9 cellular contexts compared by ENCODE assay signal in genomic region chr1:235079443-235079967, GRCh38. TPM values are rescaled to one million over a fixed set of nuclear protein-coding genes. Genes with fewer than 3 reads are reported as not detected.
DNase-seq lines count a peak whose midpoint lies in the region; ATAC-seq and TF ChIP-seq lines count a peak whose summit lies in the region.
"Had no signal": no experiment of that assay in that cellular context is flagged by ENCODE, and none has a peak within 500 bp of the region (broad histone marks: within the 10 kb centered on the region; RNA-seq: fewer than 3 reads in every experiment).

No MANE protein-coding gene starts in this region.

- H2AFZ ChIP-seq in OCI-LY7 (ENCODE audit: low read length): peak overlapping the region; percentile 28; the same call in 1 of the 2 replicates

- H3K4me3 Mint-ChIP-seq in chondrocyte (ENCODE audit: unreplicated experiment): no peak overlapping the region

- H3K27ac ChIP-seq in OCI-LY7 (ENCODE audit: low read depth, low read length, poor library complexity, severe bottlenecking): peak overlapping the region; percentile 9
- peak overlapping the region; percentile 25 to 33 for H3K27ac ChIP-seq in thoracic aorta

- intact Hi-C loops in OCI-LY7 (cut with micrococcal nuclease; ENCODE audit: unreplicated experiment): loop anchor here (1.0 to 2.0 kb wide), 2 partner anchors 101 to 117 kb away; no protein-coding TSS in a partner anchor

- H3K4me3 ChIP-seq in OCI-LY7 (ENCODE audit: low read depth, low read length, poor library complexity, severe bottlenecking) (no peak overlapping the region), thoracic aorta (no peak overlapping the region)

- TF ChIP-seq CTCF in OCI-LY7 (conservative IDR thresholded peaks at IDR 0.05; ENCODE audit: low read length): no peak; the same call in 1 of the 2 replicates
- TF ChIP-seq CTCF in thoracic aorta (IDR thresholded peaks at IDR 0.05): no peak
- TF ChIP-seq CTCF in chondrocyte (IDR thresholded peaks at IDR 0.05): no peak

- no peaks in the 10 kb centered on the region for H3K9me3 ChIP-seq in OCI-LY7 (ENCODE audit: low read length)
- H3K9me3 ChIP-seq in thoracic aorta: no peaks in the 10 kb centered on the region

- H3K4me1 ChIP-seq in OCI-LY7 (ENCODE audit: insufficient read depth, low read length, poor library complexity, severe bottlenecking) (peaks cover 69% of the 10 kb centered on the region), thoracic aorta (ENCODE audit: control insufficient read depth in 1 of 2, low read depth in 2 of 2) (peaks cover 44 to 75% of the 10 kb centered on the region in 2 donors)

- peaks cover 40% of the 10 kb centered on the region for H3K4me1 Mint-ChIP-seq in chondrocyte (ENCODE audit: low read depth)

- no peaks in the 10 kb centered on the region for H3K36me3 Mint-ChIP-seq in chondrocyte (ENCODE audit: low read depth)

- H4K20me1 ChIP-seq in OCI-LY7 (ENCODE audit: insufficient read depth, low read length): no peaks in the 10 kb centered on the region

- no peaks in the 10 kb centered on the region for H3K27me3 Mint-ChIP-seq in chondrocyte (ENCODE audit: low read depth)

- ATAC-seq in thoracic aorta (ENCODE audit: insufficient number of reproducible peaks, low FRiP score, low read depth) (no peak), HG02798 (IDR thresholded peaks at IDR 0.05; ENCODE audit: poor library complexity, unreplicated experiment) (no peak), HG03460 (IDR thresholded peaks at IDR 0.05; ENCODE audit: unreplicated experiment) (no peak)

- H3K27ac Mint-ChIP-seq in chondrocyte (ENCODE audit: unreplicated experiment): no peak overlapping the region

- no peaks in the 10 kb centered on the region for H3K79me2 ChIP-seq in OCI-LY7 (ENCODE audit: insufficient read depth, low read depth, low read length)

- no peaks in the 10 kb centered on the region for H3K9me3 Mint-ChIP-seq in chondrocyte (ENCODE audit: low read depth)

- H3K4me2 ChIP-seq in OCI-LY7 (ENCODE audit: low read length): peak overlapping the region; percentile 38

- CTCF ChIA-PET in OCI-LY7 (lab: Charles Lee; ENCODE audit: unreplicated experiment): interaction anchor here (0.5 to 1.1 kb wide), 4 partner anchors 10 to 1107 kb away, joined by 3 read pairs; no protein-coding TSS in a partner anchor

- POLR2A ChIA-PET in OCI-LY7 (lab: Charles Lee): interaction anchor here (0.6 to 1.6 kb wide), 4 partner anchors 23 to 467 kb away, joined by 3 to 8 read pairs (median 4); no protein-coding TSS in a partner anchor

- no TSS peak for BruUV-seq in OCI-LY7 (replicated peaks; lab: Mats Ljungman, UMichigan)

- H3K36me3 ChIP-seq in OCI-LY7 (ENCODE audit: insufficient read depth, low read length) (no peaks in the 10 kb centered on the region), thoracic aorta (no peaks in the 10 kb centered on the region)

- DNase-seq in activated effector memory CD4-positive, alpha-beta T cell treated with anti-CD3 and anti-CD28 coated beads, Interleukin-2, amount 50 U/mL, for 16 hours: peak; percentile 74
- no peak for DNase-seq in activated effector memory CD4-positive, alpha-beta T cell treated with Interleukin-2 at 50 U/mL for 16 hours
- DNase-seq in OCI-LY7 (ENCODE audit: low spot score): peak; percentile 55
- peak; percentile 90 for DNase-seq in islet precursor cell
- DNase-seq in thoracic aorta (ENCODE audit: low spot score): no peak
- no peak for DNase-seq in chondrocyte (ENCODE audit: low spot score)
- DNase-seq: DND-41 had no signal

- H3K27me3 ChIP-seq in thoracic aorta (replicated peaks; ENCODE audit: insufficient read depth): no peaks in the 10 kb centered on the region

- H3K9me2 ChIP-seq in OCI-LY7 (ENCODE audit: insufficient read depth, low read length): no peaks in the 10 kb centered on the region

RNA-seq across cellular contexts. Expression of gene TOMM20, which starts 49.1 kb away (rescaled TPM):
- 68.5 and 76.7 TPM in 2 replicates for total RNA-seq in OCI-LY7 (2014; rRNA removed; shearing (Covaris generic))
- 133 and 156 TPM in 2 replicates for total RNA-seq in OCI-LY7 (2022)
- total RNA-seq in thoracic aorta: 100 to 1,000 TPM in 1 of 2 donors, 10 to 100 TPM in 1; 59.0 to 101 TPM
- 66.3 to 89.1 TPM (median 80.7 TPM) in 3 replicates for total RNA-seq in chondrocyte

Comparison
In these comparisons a context has a peak if more than half of its experiments do, and no peak if none do; other contexts are left out.
1. DNase-seq: peak in activated effector memory CD4-positive, alpha-beta T cell treated with anti-CD3 and anti-CD28 coated beads, Interleukin-2, amount 50 U/mL, for 16 hours (single experiment), OCI-LY7 (single experiment) and islet precursor cell (single experiment); none in activated effector memory CD4-positive, alpha-beta T cell treated with Interleukin-2 at 50 U/mL for 16 hours (single experiment), thoracic aorta (single experiment) and chondrocyte (single experiment).